ENCODE assay signal across 19 cellular contexts in the genomic region with DNA sequence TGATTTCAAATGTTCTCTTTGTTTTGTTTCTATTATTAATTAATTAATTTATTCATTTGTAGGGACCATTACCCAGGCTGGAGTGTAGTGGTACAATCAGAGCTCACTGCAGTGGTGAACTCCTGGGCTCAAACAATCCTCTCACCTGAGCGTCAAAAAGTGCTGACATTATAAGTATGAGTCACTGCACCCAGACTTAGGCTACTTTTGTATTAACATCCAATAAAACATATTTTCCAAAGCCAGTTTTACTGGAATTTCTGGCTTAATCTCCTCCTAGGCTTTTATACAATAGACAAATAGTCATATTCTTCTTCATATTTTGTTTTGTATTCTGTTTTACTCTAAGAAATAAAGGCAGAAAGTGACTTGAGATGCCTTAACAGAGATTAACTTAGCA.
DNase-seq lines count a peak whose midpoint lies in the region; ATAC-seq and TF ChIP-seq lines count a peak whose summit lies in the region.
"Had no signal": no experiment of that assay in that cellular context is flagged by ENCODE, and none has a peak within 500 bp of the region (broad histone marks: within the 10 kb centered on the region; RNA-seq: fewer than 3 reads in every experiment).

No MANE protein-coding gene starts in this region.

- in situ Hi-C loops in GM23248 (cut with MboI) = no loop called here

- H3K9me3 Mint-ChIP-seq in neural progenitor cell = no peaks in the 10 kb centered on the region
- H3K9me3 Mint-ChIP-seq: HFFc6 had no signal

- DNase-seq in DMS53 (lab: John Stamatoyannopoulos, UW) (peak; percentile 40), GM23248 (no peak), PC-9 (peak; percentile 3 to 53), epithelial cell of esophagus (ENCODE audit: low read depth) (peak; percentile 82), psoas muscle (no peak), neural progenitor cell (ENCODE audit: low spot score) (no peak), hepatocyte (ENCODE audit: low spot score) (no peak)
- DNase-seq: Caco-2; CD8-positive, alpha-beta memory T cell; DND-41; GDM1; HCEC 1CT; HFFc6; IMR-90; KBM-7 had no signal

- H4K20me1 ChIP-seq in GM23248 (ENCODE audit: insufficient read depth) (no peaks in the 10 kb centered on the region), PC-9 (ENCODE audit: insufficient read depth) (no peaks in the 10 kb centered on the region), neural progenitor cell (ENCODE audit: low read depth) (no peaks in the 10 kb centered on the region), hepatocyte (ENCODE audit: insufficient read depth, poor library complexity, severe bottlenecking) (no peaks in the 10 kb centered on the region)

- no peaks in the 10 kb centered on the region for H3K79me2 ChIP-seq in GM23248 (ENCODE audit: insufficient read depth)
- H3K79me2 ChIP-seq in PC-9 (ENCODE audit: low read depth) = no peaks in the 10 kb centered on the region
- no peaks in the 10 kb centered on the region for H3K79me2 ChIP-seq in neural progenitor cell (ENCODE audit: low read depth)
- no peaks in the 10 kb centered on the region for H3K79me2 ChIP-seq in hepatocyte

- H2AFZ ChIP-seq in GM23248 (0 out of 2 replicates have a peak overlapping the region, but pooled peaks have one; percentile 9), PC-9 (no peak overlapping the region), neural progenitor cell (replicated peaks) (no peak overlapping the region), hepatocyte (no peak overlapping the region)

- H3K27ac ChIP-seq in GM23248 (no peak overlapping the region), PC-9 (no peak overlapping the region), psoas muscle (no peak overlapping the region), neural progenitor cell (no peak overlapping the region), hepatocyte (no peak overlapping the region)
- H3K27ac ChIP-seq: A549, HL-60 had no signal

- H3K9ac ChIP-seq in GM23248 = no peak overlapping the region
- no peak overlapping the region for H3K9ac ChIP-seq in neural progenitor cell

- intact Hi-C loops in PC-9 (cut with micrococcal nuclease; ENCODE audit: unreplicated experiment) (no loop called here), psoas muscle (cut with DNase I) (no loop called here)

- H3K27me3 ChIP-seq in GM23248 (replicated peaks; ENCODE audit: insufficient read depth) (no peaks in the 10 kb centered on the region), PC-9 (ENCODE audit: insufficient read depth, low read depth) (no peaks in the 10 kb centered on the region), psoas muscle (ENCODE audit: insufficient read depth in 3 of 3, low read length in 2 of 3) (no peaks in the 10 kb centered on the region), neural progenitor cell (no peaks in the 10 kb centered on the region), hepatocyte (no peaks in the 10 kb centered on the region)

- H3F3A ChIP-seq in GM23248 (ENCODE audit: insufficient read depth) = no peaks in the 10 kb centered on the region
- H3F3A ChIP-seq in PC-9 (ENCODE audit: insufficient read depth, low read depth) = no peaks in the 10 kb centered on the region
- no peaks in the 10 kb centered on the region for H3F3A ChIP-seq in neural progenitor cell (ENCODE audit: low read depth)

- H3K9me2 ChIP-seq in GM23248 (ENCODE audit: insufficient read depth) (no peaks in the 10 kb centered on the region), PC-9 (ENCODE audit: insufficient read depth) (0 out of 2 replicates have a peak, but pooled peaks cover 3% of the 10 kb centered on the region), hepatocyte (replicated peaks; ENCODE audit: insufficient read depth) (no peaks in the 10 kb centered on the region)

- no peak overlapping the region for H3K4me3 Mint-ChIP-seq in neural progenitor cell
- H3K4me3 Mint-ChIP-seq: CD14-positive monocyte; CD8-positive, alpha-beta memory T cell; HFFc6 had no signal

- no peaks in the 10 kb centered on the region for H3K36me3 Mint-ChIP-seq in neural progenitor cell
- H3K36me3 Mint-ChIP-seq: CD14-positive monocyte; CD8-positive, alpha-beta memory T cell had no signal

- no peaks in the 10 kb centered on the region for H3K27me3 Mint-ChIP-seq in neural progenitor cell (ENCODE audit: insufficient read depth, low read depth)
- H3K27me3 Mint-ChIP-seq: CD8-positive, alpha-beta memory T cell had no signal

- no TSS peak for BruUV-seq in PC-9 (replicated peaks; lab: Mats Ljungman, UMichigan)

- no peak overlapping the region for H3K4me3 ChIP-seq in GM23248
- H3K4me3 ChIP-seq in PC-9 = no peak overlapping the region
- no peak overlapping the region for H3K4me3 ChIP-seq in epithelial cell of esophagus (ENCODE audit: low read length)
- H3K4me3 ChIP-seq in psoas muscle = no peak overlapping the region
- no peak overlapping the region for H3K4me3 ChIP-seq in neural progenitor cell
- H3K4me3 ChIP-seq in hepatocyte = no peak overlapping the region
- H3K4me3 ChIP-seq: A549 had no signal

- H3K4me1 ChIP-seq in GM23248 (ENCODE audit: insufficient read depth) (no peaks in the 10 kb centered on the region; the same call in 1 of the 2 replicates), PC-9 (replicated peaks; ENCODE audit: insufficient read depth) (no peaks in the 10 kb centered on the region), psoas muscle (no peaks in the 10 kb centered on the region), neural progenitor cell (no peaks in the 10 kb centered on the region), hepatocyte (ENCODE audit: insufficient read depth) (no peaks in the 10 kb centered on the region)
- H3K4me1 ChIP-seq: A549, Caco-2 had no signal

- ATAC-seq in psoas muscle (no peak), HG03571 (IDR thresholded peaks at IDR 0.05; ENCODE audit: unreplicated experiment) (no peak)
- ATAC-seq: A549 had no signal

- H3K4me2 ChIP-seq in GM23248 (ENCODE audit: unreplicated experiment) = no peak overlapping the region
- H3K4me2 ChIP-seq in PC-9 = no peak overlapping the region
- H3K4me2 ChIP-seq in neural progenitor cell = no peak overlapping the region
- no peak overlapping the region for H3K4me2 ChIP-seq in hepatocyte
- H3K4me2 ChIP-seq: A549 had no signal

- CTCF ChIA-PET in PC-9 (lab: Charles Lee) = no interaction called here

- H3K36me3 ChIP-seq in GM23248 (ENCODE audit: low read depth) (no peaks in the 10 kb centered on the region), PC-9 (ENCODE audit: low read depth) (no peaks in the 10 kb centered on the region), psoas muscle (ENCODE audit: insufficient read depth in 1 of 2, low read depth in 1 of 2) (no peaks in the 10 kb centered on the region), neural progenitor cell (no peaks in the 10 kb centered on the region), hepatocyte (replicated peaks; ENCODE audit: insufficient read depth, low read depth) (no peaks in the 10 kb centered on the region)

- no peak overlapping the region for H3K27ac Mint-ChIP-seq in neural progenitor cell
- H3K27ac Mint-ChIP-seq: CD14-positive monocyte; CD8-positive, alpha-beta memory T cell; HFFc6 had no signal

- H3K9me3 ChIP-seq in GM23248 (ENCODE audit: low read depth) (no peaks in the 10 kb centered on the region), PC-9 (ENCODE audit: insufficient read depth, low read depth) (no peaks in the 10 kb centered on the region), psoas muscle (no peaks in the 10 kb centered on the region), neural progenitor cell (ENCODE audit: low read depth) (no peaks in the 10 kb centered on the region), hepatocyte (ENCODE audit: low read depth) (no peaks in the 10 kb centered on the region)
- H3K9me3 ChIP-seq: A549, Caco-2 had no signal

- no peaks in the 10 kb centered on the region for H3K4me1 Mint-ChIP-seq in neural progenitor cell
- H3K4me1 Mint-ChIP-seq: CD14-positive monocyte; CD8-positive, alpha-beta memory T cell had no signal

- no peak for TF ChIP-seq CTCF in PC-9 (conservative IDR thresholded peaks at IDR 0.05)
- no peak for TF ChIP-seq CTCF in epithelial cell of esophagus (IDR thresholded peaks at IDR 0.05; ENCODE audit: insufficient read depth, low read depth, low read length, missing control alignments)
- TF ChIP-seq CTCF in psoas muscle (IDR thresholded peaks at IDR 0.05) = no peak
- no peak for TF ChIP-seq CTCF in neural progenitor cell (IDR thresholded peaks at IDR 0.05)
- no peak for TF ChIP-seq CTCF in hepatocyte (IDR thresholded peaks at IDR 0.05; ENCODE audit: poor library complexity)

- POLR2A ChIA-PET in PC-9 (lab: Charles Lee; ENCODE audit: unreplicated experiment) = no interaction called here

- WGBS in GM23248 (ENCODE audit: low coverage in 1 of 2, low lambda C conversion rate in 2 of 2, missing lambda C conversion rate in 2 of 2), 2 experiments = 95 to 100% methylated on average over 1 of the region's 1 CpG
- WGBS in psoas muscle, 3 donors = 88 to 93% (median 89%) methylated on average over 1 of the region's 1 CpG
- 81% methylated on average over 1 of the region's 1 CpG for WGBS in hepatocyte (ENCODE audit: low lambda C conversion rate, missing lambda C conversion rate)

Comparison
In these comparisons a context has a peak if more than half of its experiments do, and no peak if none do; other contexts are left out.
1. DNase-seq: peak in DMS53 (single experiment), PC-9 (2 of 2) and epithelial cell of esophagus (single experiment); none in GM23248 (single experiment), psoas muscle (0 of 2), neural progenitor cell (single experiment) and hepatocyte (single experiment).